In the genomic region with DNA sequence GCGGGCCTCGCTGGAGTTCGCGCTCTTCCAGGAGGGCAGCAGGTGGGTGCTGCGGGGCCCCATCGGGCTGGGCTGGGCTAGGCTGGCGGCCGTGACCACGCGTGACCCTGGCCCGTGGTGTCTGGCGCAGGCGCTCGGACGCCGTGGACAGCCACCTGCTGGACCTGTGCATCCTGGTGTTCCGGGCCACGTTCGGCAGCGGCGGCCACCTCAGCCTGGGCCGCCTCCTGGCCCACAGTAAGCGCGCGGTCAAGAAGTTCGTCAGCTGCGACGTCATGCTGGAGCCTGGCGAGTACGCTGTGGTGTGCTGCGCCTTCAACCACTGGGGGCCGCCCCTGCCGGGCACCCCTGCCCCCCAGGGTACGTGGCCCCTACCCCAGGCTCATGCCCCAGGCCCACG, we compare ENCODE assay signal across 11 cellular contexts. TPM values are rescaled to one million over a fixed set of nuclear protein-coding genes. Genes with fewer than 3 reads are reported as not detected.
"Had no signal": no experiment of that assay in that cellular context is flagged by ENCODE, and none has a peak within 500 bp of the region (broad histone marks: within the 10 kb centered on the region; RNA-seq: fewer than 3 reads in every experiment).

No MANE protein-coding gene starts in this region.

- H3K9ac ChIP-seq: GM23248, KMS-11 had no signal

- FAIRE-seq: HepG2 had no signal

- H2AFZ ChIP-seq: GM23248 had no signal

- H3K9me3 ChIP-seq: HAP-1 had no signal

- H3K27ac ChIP-seq: GM23248, HL-60, KMS-11 had no signal

- H3K4me1 ChIP-seq: HAP-1 had no signal

- DNase-seq: GM23248, GOT3, H7, IMR-90, KBM-7 had no signal

- H3K4me2 ChIP-seq: KMS-11 had no signal

- H3K4me3 ChIP-seq: GM23248, HAP-1 had no signal

- ATAC-seq: HCT116, HepG2 had no signal

RNA-seq across cellular contexts. Expression of gene PRR35, which starts 8.0 kb away (rescaled TPM):
- total RNA-seq: GM23248, H4, IMR-90 had no signal
- polyA plus RNA-seq: GM23248, IMR-90 had no signal
